Comparison of ENCODE assay signal across 34 cellular contexts in the genomic region with DNA sequence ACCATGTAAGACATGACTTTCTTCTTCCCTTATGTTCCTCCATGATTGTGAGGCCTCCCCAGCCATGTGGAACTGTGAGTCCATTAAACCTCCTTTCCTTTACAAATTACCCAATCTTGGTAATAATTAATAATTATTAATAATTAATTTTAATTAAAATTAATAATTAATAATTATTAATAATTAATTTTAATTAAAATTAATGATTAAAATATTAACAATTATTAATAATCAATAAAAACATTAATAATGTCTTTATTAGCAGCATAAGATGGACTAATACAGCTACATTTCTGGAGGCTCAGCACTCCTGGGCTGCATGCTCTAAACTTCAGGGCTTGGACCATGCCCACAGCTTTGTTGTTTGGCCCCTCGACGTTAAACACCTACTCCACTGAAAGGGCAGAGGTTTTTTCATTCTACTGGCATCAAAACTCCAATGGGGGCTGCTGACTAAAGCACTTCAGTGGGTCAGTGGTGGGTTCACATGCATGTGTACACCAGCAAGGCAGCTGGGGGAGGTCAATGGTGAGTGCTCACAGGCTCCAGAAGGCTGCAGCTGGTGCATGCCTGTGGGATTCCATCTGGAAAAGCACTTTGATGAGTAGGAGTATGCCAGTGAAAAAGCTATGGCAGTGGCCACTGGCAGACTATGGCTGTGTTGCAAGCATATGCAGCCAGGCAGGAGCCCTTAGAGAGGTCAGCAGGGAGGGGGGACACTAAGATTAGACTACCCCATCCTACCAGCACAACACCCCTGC.
"Had no signal": no experiment of that assay in that cellular context is flagged by ENCODE, and none has a peak within 500 bp of the region (broad histone marks: within the 10 kb centered on the region; RNA-seq: fewer than 3 reads in every experiment).

No MANE protein-coding gene starts in this region.

- H3K36me3 ChIP-seq: adrenal gland, breast epithelium, cardiac muscle cell, gastrocnemius medialis, heart left ventricle, WERI-Rb-1 had no signal

- H3K27ac ChIP-seq: adrenal gland, breast epithelium, cardiac muscle cell, coronary artery, dorsolateral prefrontal cortex, foreskin keratinocyte, gastrocnemius medialis, heart left ventricle, WERI-Rb-1 had no signal

- H3K27me3 ChIP-seq: adrenal gland, breast epithelium, cardiac muscle cell, dorsolateral prefrontal cortex, foreskin keratinocyte, gastrocnemius medialis, heart left ventricle had no signal

- DNase-seq: activated CD4-positive, alpha-beta memory T cell treated with anti-CD3 and anti-CD28 coated beads for 36 hours; activated CD4-positive, alpha-beta T cell treated with anti-CD3 and anti-CD28 coated beads for 36 hours; activated CD4-positive, alpha-beta T cell treated with anti-CD3 and anti-CD28 coated beads, Interleukin-2, amount 10 ng/mL, durations not matched to agents 24 days and 14 days; activated CD4-positive, CD25-positive, alpha-beta regulatory T cell; activated CD4-positive, CD25-positive, alpha-beta regulatory T cell treated with anti-CD3 and anti-CD28 coated beads, Interleukin-2, amount 50 U/mL, for 72 hours; activated CD8-positive, alpha-beta memory T cell treated with anti-CD3 and anti-CD28 coated beads, Interleukin-2, amount 10 ng/mL, durations not matched to agents 7 days and 5 days; activated CD8-positive, alpha-beta memory T cell treated with anti-CD3 and anti-CD28 coated beads, Interleukin-2, amount 50 U/mL, for 4 hours; activated CD8-positive, alpha-beta T cell treated with anti-CD3 and anti-CD28 coated beads, Interleukin-2, amount 10 ng/mL, durations not matched to agents 7 days and 5 days; activated effector memory CD4-positive, alpha-beta T cell treated with anti-CD3 and anti-CD28 coated beads, Interleukin-2, amount 50 U/mL, for 16 hours; activated naive CD4-positive, alpha-beta T cell treated with anti-CD3 and anti-CD28 coated beads for 36 hours; activated naive CD8-positive, alpha-beta T cell treated with anti-CD3 and anti-CD28 coated beads for 36 hours; activated naive CD8-positive, alpha-beta T cell treated with anti-CD3 and anti-CD28 coated beads, Interleukin-2, amount 50 U/mL, for 24 hours; activated T-cell treated with anti-CD3 and anti-CD28 coated beads, Interleukin-2, amount 50 U/mL, for 1 hour; activated T-cell treated with anti-CD3 and anti-CD28 coated beads, Interleukin-2, amount 50 U/mL, for 48 hours; adrenal gland; amygdala; aorta; central memory CD4-positive, alpha-beta T cell; cerebellar nuclear complex; dorsolateral prefrontal cortex; effector memory CD4-positive, alpha-beta T cell; endodermal cell; foreskin keratinocyte; gastrocnemius medialis; glutamatergic neuron; heart left ventricle; T-helper 1 cell; T-helper 17 cell; T1000; WERI-Rb-1 had no signal

- H3K9me3 ChIP-seq: adrenal gland, gastrocnemius medialis had no signal

- ATAC-seq: activated CD4-positive, alpha-beta T cell treated with anti-CD3 and anti-CD28 coated beads for 36 hours; activated CD8-positive, alpha-beta memory T cell treated with anti-CD3 and anti-CD28 coated beads, Interleukin-2, amount 10 ng/mL, durations not matched to agents 7 days and 5 days; activated CD8-positive, alpha-beta T cell treated with anti-CD3 and anti-CD28 coated beads, Interleukin-2, amount 10 ng/mL, durations not matched to agents 7 days and 5 days; activated naive CD8-positive, alpha-beta T cell treated with anti-CD3 and anti-CD28 coated beads, Interleukin-2, amount 50 U/mL, for 24 hours; esophagus mucosa; foreskin keratinocyte; gastrocnemius medialis; heart left ventricle; T-helper 17 cell had no signal

- H3K4me1 ChIP-seq: adrenal gland, breast epithelium, foreskin keratinocyte, gastrocnemius medialis, heart left ventricle had no signal

- H3K4me3 ChIP-seq: adrenal gland, breast epithelium, cardiac muscle cell, coronary artery, dorsolateral prefrontal cortex, gastrocnemius medialis, heart left ventricle had no signal
